ENCODE assay signal across 23 cellular contexts in the genomic region with DNA sequence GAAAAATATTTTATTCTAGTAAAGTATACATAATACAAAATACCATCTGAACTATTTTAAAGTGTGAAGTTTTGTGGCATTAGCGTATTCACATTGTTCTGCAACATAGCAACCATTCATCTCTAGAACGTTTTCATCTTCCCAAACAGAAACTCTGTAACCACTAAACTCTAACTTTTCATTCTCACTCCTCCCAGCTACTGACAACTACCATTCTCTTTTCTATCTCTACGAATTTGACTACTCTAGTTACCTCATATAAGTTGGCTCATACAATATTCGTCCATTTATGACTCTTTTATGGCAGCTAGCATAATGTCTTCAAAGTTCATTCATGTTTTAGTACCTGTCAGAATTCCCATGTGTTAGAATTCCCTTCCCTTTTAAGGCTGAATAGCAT.
A peak's percentile ranks its signal among the peaks of the same experiment; 100 is the strongest.
DNase-seq lines count a peak whose midpoint lies in the region; ATAC-seq and TF ChIP-seq lines count a peak whose summit lies in the region.
"Had no signal": no experiment of that assay in that cellular context is flagged by ENCODE, and none has a peak within 500 bp of the region (broad histone marks: within the 10 kb centered on the region; RNA-seq: fewer than 3 reads in every experiment).

No MANE protein-coding gene starts in this region.

- H3K4me1 Mint-ChIP-seq in H9, result no peaks in the 10 kb centered on the region
- no peaks in the 10 kb centered on the region for H3K4me1 Mint-ChIP-seq in stimulated activated naive CD8-positive, alpha-beta T cell treated with anti-CD3 and anti-CD28 coated beads, Interleukin-15, amount 100 ng/mL, for 72 hours
- H3K4me1 Mint-ChIP-seq: CD4-positive, CD25-positive, alpha-beta regulatory T cell had no signal

- H3K4me1 ChIP-seq in H9 (ENCODE audit: insufficient read depth, low read length), result peaks cover 2% of the 10 kb centered on the region; the same call in 1 of the 2 replicates
- H3K4me1 ChIP-seq: Peyer's patch had no signal

- H3K56ac ChIP-seq in H9 (ENCODE audit: insufficient read length, low read depth, low read length), result no peak overlapping the region

- no peak overlapping the region for H4K5ac ChIP-seq in H9 (ENCODE audit: insufficient read length, low read depth, low read length)

- no peaks in the 10 kb centered on the region for H3K36me3 Mint-ChIP-seq in H9 (ENCODE audit: insufficient read depth in 1 of 3, low read depth in 3 of 3)
- H3K36me3 Mint-ChIP-seq: CD4-positive, CD25-positive, alpha-beta regulatory T cell had no signal

- no peak overlapping the region for H3K18ac ChIP-seq in H9 (ENCODE audit: insufficient read length, low read depth, low read length)

- no peak overlapping the region for H2BK15ac ChIP-seq in H9 (ENCODE audit: low read depth, low read length)

- H3K27me3 ChIP-seq in H9 (ENCODE audit: insufficient read depth, low read length), result no peaks in the 10 kb centered on the region
- H3K27me3 ChIP-seq: Peyer's patch had no signal

- H3K23me2 ChIP-seq in H9 (ENCODE audit: insufficient read length, low read depth, low read length, poor library complexity, severe bottlenecking), result no peaks in the 10 kb centered on the region

- 100% methylated on average over 1 of the region's 4 CpGs for WGBS in H9 (ENCODE audit: extremely low coverage, insufficient read length, low lambda C conversion rate)

- H3T11ph ChIP-seq in H9 (ENCODE audit: low read length), result no peak overlapping the region

- no peak overlapping the region for H2AFZ ChIP-seq in H9 (ENCODE audit: low read length)

- H2BK20ac ChIP-seq in H9 (ENCODE audit: low read depth, low read length, poor library complexity, severe bottlenecking), result no peak overlapping the region

- no peak overlapping the region for H3K4me2 ChIP-seq in H9 (ENCODE audit: insufficient read depth, insufficient read length, low read length)

- H3K27ac ChIP-seq in H9 (ENCODE audit: insufficient read length, low read depth, low read length), result no peak overlapping the region
- H3K27ac ChIP-seq: HL-60, Peyer's patch had no signal

- no peak overlapping the region for H4K91ac ChIP-seq in H9 (ENCODE audit: insufficient read length, low read depth, low read length)

- no peak for TF ChIP-seq CTCF in H9 (conservative IDR thresholded peaks at IDR 0.05)

- no peak overlapping the region for H3K4me3 Mint-ChIP-seq in H9
- no peak overlapping the region for H3K4me3 Mint-ChIP-seq in stimulated activated naive CD8-positive, alpha-beta T cell treated with anti-CD3 and anti-CD28 coated beads, Interleukin-15, amount 100 ng/mL, for 72 hours
- H3K4me3 Mint-ChIP-seq: CD4-positive, CD25-positive, alpha-beta regulatory T cell; HFFc6 had no signal

- H3K14ac ChIP-seq in H9 (ENCODE audit: insufficient read depth, low read length), result no peak overlapping the region

- no peak overlapping the region for H4K8ac ChIP-seq in H9 (replicated peaks; ENCODE audit: insufficient read length, low read depth, low read length)

- no peak overlapping the region for H3K4ac ChIP-seq in H9 (ENCODE audit: low read depth, low read length)

- H2AK5ac ChIP-seq in H9 (ENCODE audit: insufficient read length, low read length), result no peak overlapping the region

- no peak overlapping the region for H2BK5ac ChIP-seq in H9 (ENCODE audit: insufficient read length, low read length)

- H3K9ac ChIP-seq in H9 (ENCODE audit: extremely low read depth, insufficient read length, low read length), result no peak overlapping the region

- H2BK12ac ChIP-seq in H9 (ENCODE audit: insufficient read length, low read depth, low read length), result no peak overlapping the region

- ATAC-seq in GM21717 (IDR thresholded peaks at IDR 0.05; ENCODE audit: unreplicated experiment), result peak; percentile 80
- peak; percentile 86 for ATAC-seq in HG03025 (IDR thresholded peaks at IDR 0.05; ENCODE audit: low FRiP score, unreplicated experiment)
- ATAC-seq in HG03565 (IDR thresholded peaks at IDR 0.05; ENCODE audit: unreplicated experiment), result peak; percentile 61
- ATAC-seq in stimulated activated naive CD8-positive, alpha-beta T cell treated with anti-CD3 and anti-CD28 coated beads, Interleukin-15, amount 100 ng/mL, for 72 hours, result no peak
- ATAC-seq: GM12878, HepG2, SK-N-SH treated with all-trans-retinoic acid at 6 μM for 48 hours had no signal

- no peak overlapping the region for H2BK120ac ChIP-seq in H9 (ENCODE audit: low read depth, low read length, poor library complexity, severe bottlenecking)

- H3K9me3 ChIP-seq in H9 (ENCODE audit: control insufficient read depth, low read depth, low read length), result no peaks in the 10 kb centered on the region
- H3K9me3 ChIP-seq: Peyer's patch had no signal

- no peaks in the 10 kb centered on the region for H3K27me3 Mint-ChIP-seq in H9 (ENCODE audit: low read depth)
- H3K27me3 Mint-ChIP-seq in stimulated activated naive CD8-positive, alpha-beta T cell treated with anti-CD3 and anti-CD28 coated beads, Interleukin-15, amount 100 ng/mL, for 72 hours, result no peaks in the 10 kb centered on the region
- H3K27me3 Mint-ChIP-seq: CD4-positive, CD25-positive, alpha-beta regulatory T cell had no signal

- H3K23ac ChIP-seq in H9 (ENCODE audit: insufficient read length, low read depth, low read length), result no peak overlapping the region

- H4K20me1 ChIP-seq in H9 (ENCODE audit: control insufficient read depth, insufficient read depth, insufficient read length), result no peaks in the 10 kb centered on the region

- no peak overlapping the region for H3K27ac Mint-ChIP-seq in H9
- no peak overlapping the region for H3K27ac Mint-ChIP-seq in stimulated activated naive CD8-positive, alpha-beta T cell treated with anti-CD3 and anti-CD28 coated beads, Interleukin-15, amount 100 ng/mL, for 72 hours
- H3K27ac Mint-ChIP-seq: CD4-positive, CD25-positive, alpha-beta regulatory T cell; HFFc6 had no signal

- no peaks in the 10 kb centered on the region for H3K79me1 ChIP-seq in H9 (ENCODE audit: insufficient read depth, low read depth, low read length, poor library complexity, severe bottlenecking)

- no peak for DNase-seq in H9
- DNase-seq in foreskin melanocyte, result no peak
- no peak for DNase-seq in retina
- DNase-seq in stimulated activated naive CD8-positive, alpha-beta T cell treated with anti-CD3 and anti-CD28 coated beads, Interleukin-15, amount 100 ng/mL, for 72 hours, result no peak
- DNase-seq: CD4-positive, CD25-positive, alpha-beta regulatory T cell; DMS79 treated with DMSO at 0.1 percent for 48 hours; H7; HFFc6; KBM-7; NCI-H1092 treated with DMSO at 0.1 percent for 48 hours; NCI-H1436 treated with DMSO at 0.1 percent for 48 hours; NCI-H2029 treated with DMSO at 0.1 percent for 48 hours; NCI-H226; NCI-H524; NCI-H774; Peyer's patch had no signal

- no peaks in the 10 kb centered on the region for H3K79me2 ChIP-seq in H9 (ENCODE audit: insufficient read depth, low read length)

- H3K9me3 Mint-ChIP-seq in H9, result no peaks in the 10 kb centered on the region
- no peaks in the 10 kb centered on the region for H3K9me3 Mint-ChIP-seq in stimulated activated naive CD8-positive, alpha-beta T cell treated with anti-CD3 and anti-CD28 coated beads, Interleukin-15, amount 100 ng/mL, for 72 hours
